8 cellular contexts compared by ENCODE assay signal in genomic region chr6:33289784-33290315, GRCh38. TPM values are rescaled to one million over a fixed set of nuclear protein-coding genes. Genes with fewer than 3 reads are reported as not detected.
DNase-seq lines count a peak whose midpoint lies in the region; ATAC-seq, FAIRE-seq and TF ChIP-seq lines count a peak whose summit lies in the region.

No MANE protein-coding gene starts in this region.

- no peak for FAIRE-seq in A549 (lab: Jason Lieb, UNC)

- no peak for TF ChIP-seq POLR2A in A549 (IDR thresholded peaks at IDR 0.05; ENCODE audit: low read length)

- CTCF ChIA-PET in A549 (lab: Yijun Ruan, JAX): interaction anchor here (1.0 to 5.8 kb wide), 3 partner anchors 8 to 11 kb away, joined by 3 to 44 read pairs (median 11); partner anchors contain the start of genes B3GALT4 and RGL2

- WGBS in A549 (ENCODE audit: missing lambda C conversion rate): 1% methylated on average over 14 of the region's 14 CpGs

- peak overlapping the region; percentile 80 for H3K9ac ChIP-seq in SU-DHL-6 (ENCODE audit: low read length)

- ATAC-seq in A549 (peak; percentile 37 to 50; a peak in 4 of 6 replicates), GM21526 (IDR thresholded peaks at IDR 0.05; ENCODE audit: low FRiP score, unreplicated experiment) (peak; percentile 3), foreskin keratinocyte (peak; percentile 3)

- H3K4me1 ChIP-seq in A549: peaks cover 13% of the 10 kb centered on the region; the same call in 2 of the 3 replicates
- no peaks in the 10 kb centered on the region for H3K4me1 ChIP-seq in foreskin keratinocyte

- TF ChIP-seq EP300 in A549 (IDR thresholded peaks at IDR 0.05): no peak

- peak overlapping the region; percentile 90 for H2AFZ ChIP-seq in SU-DHL-6 (ENCODE audit: low read depth, low read length, severe bottlenecking)

- H3F3A ChIP-seq in SU-DHL-6 (ENCODE audit: insufficient read depth): peaks cover 14% of the 10 kb centered on the region

- H3K9me2 ChIP-seq in SU-DHL-6 (replicated peaks; ENCODE audit: insufficient read depth, low read length): no peaks in the 10 kb centered on the region

- H3K36me3 ChIP-seq in SU-DHL-6 (ENCODE audit: low read length): peaks cover 13% of the 10 kb centered on the region

- POLR2A ChIA-PET in A549 (lab: Yijun Ruan, JAX): interaction anchor here (1.3 to 1.8 kb wide), 4 partner anchors 9 to 28 kb away, joined by 10 to 20 read pairs (median 13); partner anchors contain the start of genes B3GALT4, RGL2, RPS18 and VPS52

- DNase-seq in A549 (ENCODE audit: low read depth in 1 of 2, low spot score in 1 of 2) (no peak), foreskin keratinocyte (no peak), NCI-H2107 (lab: John Stamatoyannopoulos, UW) (no peak), COR-L47 (lab: John Stamatoyannopoulos, UW) (no peak)
- DNase-seq in effector CD8-positive, alpha-beta T cell (lab: John Stamatoyannopoulos, UW): no peak

- peak overlapping the region; percentile 91 for H3K4me2 ChIP-seq in A549
- peak overlapping the region; percentile 94 for H3K4me2 ChIP-seq in SU-DHL-6 (ENCODE audit: low read depth, low read length, poor library complexity, severe bottlenecking)

- TF ChIP-seq RAD21 in A549 (conservative IDR thresholded peaks at IDR 0.05 in 1 of 2, IDR thresholded peaks at IDR 0.05 in 1 of 2): no peak

- H3K79me2 ChIP-seq in SU-DHL-6 (ENCODE audit: insufficient read depth, low read length): peaks cover 46% of the 10 kb centered on the region

- H3K9me3 ChIP-seq in A549: no peaks in the 10 kb centered on the region
- H3K9me3 ChIP-seq in SU-DHL-6 (ENCODE audit: insufficient read depth, low read length): no peaks in the 10 kb centered on the region

- no peak for TF ChIP-seq CTCF in A549 (IDR thresholded peaks at IDR 0.05)
- no peak for TF ChIP-seq CTCF in SU-DHL-6 (IDR thresholded peaks at IDR 0.05; ENCODE audit: insufficient read depth, low read length, poor library complexity, severe bottlenecking)
- no peak for TF ChIP-seq CTCF in foreskin keratinocyte (conservative IDR thresholded peaks at IDR 0.05)

- peak overlapping the region; percentile 80 to 91 for H3K27ac ChIP-seq in A549
- peak overlapping the region; percentile 65 for H3K27ac ChIP-seq in SU-DHL-6 (ENCODE audit: low read depth, low read length)
- H3K27ac ChIP-seq in foreskin keratinocyte: peak overlapping the region; percentile 73
- H3K27ac ChIP-seq in skin epidermis: peak overlapping the region in 20 of 21 experiments; percentile 47 to 91 (median 81)

- H4K20me1 ChIP-seq in SU-DHL-6 (ENCODE audit: low read depth, low read length): no peaks in the 10 kb centered on the region

- peak overlapping the region; percentile 81 for H3K4me3 ChIP-seq in A549
- H3K4me3 ChIP-seq in SU-DHL-6 (ENCODE audit: insufficient read depth, low read length, poor library complexity, severe bottlenecking): peak overlapping the region; percentile 84
- peak overlapping the region; percentile 64 to 93 (median 78) for H3K4me3 ChIP-seq in skin epidermis

- H3K27me3 ChIP-seq in SU-DHL-6 (ENCODE audit: low read length) (no peaks in the 10 kb centered on the region), foreskin keratinocyte (no peaks in the 10 kb centered on the region)

TF ChIP-seq in A549, 52 proteins besides CTCF, POLR2A, EP300 and RAD21:
- TF ChIP-seq HEYL (CRISPR knock-in tag; IDR thresholded peaks at IDR 0.05): no peak
- TF ChIP-seq JUN (IDR thresholded peaks at IDR 0.05): 0 out of 5 replicates have a peak, but pooled peaks of 1 of the 2 experiments have one; percentile 2
- no peak for TF ChIP-seq CEBPB (IDR thresholded peaks at IDR 0.05)
- no peak for TF ChIP-seq BHLHE40 (IDR thresholded peaks at IDR 0.05; ENCODE audit: low read depth, low read length)

RNA-seq across cellular contexts. Expression of gene PFDN6, which starts 0.4 kb away (rescaled TPM):
- polyA plus RNA-seq in A549 (2011; rRNA removed): 61.2 and 84.6 TPM in 2 replicates
- polyA plus RNA-seq in A549 (2012; cell fraction: cytosol; rRNA removed): 69.9 and 83.4 TPM in 2 replicates
- 22.3 and 45.7 TPM in 2 replicates for polyA plus RNA-seq in A549 (2012; cell fraction: nucleus; rRNA removed)
- 117 to 138 TPM (median 120 TPM) in 3 replicates for polyA plus RNA-seq in A549 (2017; fragmentation: RNase III; extraction: RNeasy Plus Mini Kit Qiagen cat#74134 plus additional on column Dnase treatment)
- polyA minus RNA-seq in A549 (2011; rRNA and poly(A)+ RNA removed): 10.0 and 12.7 TPM in 2 replicates
- total RNA-seq in foreskin keratinocyte: 76.8 and 89.5 TPM in 2 replicates
- polyA plus RNA-seq in foreskin keratinocyte: 169 TPM in 2 replicates

RNA-seq across cellular contexts. Expression of gene WDR46, which starts 0.8 kb away (rescaled TPM):
- polyA plus RNA-seq in A549 (2011; rRNA removed) (35.1 TPM in 2 replicates), A549 (2017; fragmentation: RNase III; extraction: RNeasy Plus Mini Kit Qiagen cat#74134 plus additional on column Dnase treatment) (88.4 to 91.2 TPM (median 89.6 TPM) in 3 replicates), foreskin keratinocyte (73.1 and 79.0 TPM in 2 replicates)
- 59.0 and 62.6 TPM in 2 replicates for polyA plus RNA-seq in A549 (2012; cell fraction: cytosol; rRNA removed)
- 95.1 and 106 TPM in 2 replicates for polyA plus RNA-seq in A549 (2012; cell fraction: nucleus; rRNA removed)
- polyA minus RNA-seq in A549 (2011; rRNA and poly(A)+ RNA removed): 65.1 and 77.4 TPM in 2 replicates
- 65.7 and 83.3 TPM in 2 replicates for total RNA-seq in foreskin keratinocyte

RNA-seq across cellular contexts. Expression of gene RGL2, which starts 8.9 kb away (rescaled TPM):
- polyA plus RNA-seq in A549 (2011; rRNA removed) (11.6 and 12.9 TPM in 2 replicates), A549 (2017; fragmentation: RNase III; extraction: RNeasy Plus Mini Kit Qiagen cat#74134 plus additional on column Dnase treatment) (9.6 to 13.9 TPM (median 12.9 TPM) in 3 replicates), foreskin keratinocyte (23.1 and 24.4 TPM in 2 replicates)
- polyA plus RNA-seq in A549 (2012; cell fraction: cytosol; rRNA removed): 8.7 and 10.9 TPM in 2 replicates
- 47.0 and 55.1 TPM in 2 replicates for polyA plus RNA-seq in A549 (2012; cell fraction: nucleus; rRNA removed)
- 16.9 and 19.8 TPM in 2 replicates for polyA minus RNA-seq in A549 (2011; rRNA and poly(A)+ RNA removed)
- 30.4 and 31.0 TPM in 2 replicates for total RNA-seq in foreskin keratinocyte

RNA-seq across cellular contexts. Expression of gene B3GALT4, which starts 12.9 kb away (rescaled TPM):
- polyA plus RNA-seq in A549 (2011; rRNA removed) (0.54 and 0.74 TPM in 2 replicates), A549 (2017; fragmentation: RNase III; extraction: RNeasy Plus Mini Kit Qiagen cat#74134 plus additional on column Dnase treatment) (0.24 to 0.41 TPM (median 0.27 TPM) in 3 replicates), foreskin keratinocyte (1.0 and 1.4 TPM in 2 replicates)
- polyA plus RNA-seq in A549 (2012; cell fraction: cytosol; rRNA removed): 0.20 and 0.45 TPM in 2 replicates
- polyA plus RNA-seq in A549 (2012; cell fraction: nucleus; rRNA removed): 0.40 and 0.49 TPM in 2 replicates
- 2.0 and 2.7 TPM in 2 replicates for polyA minus RNA-seq in A549 (2011; rRNA and poly(A)+ RNA removed)
- total RNA-seq in foreskin keratinocyte: 1.1 and 1.3 TPM in 2 replicates

RNA-seq across cellular contexts. Expression of gene RPS18, which starts 18.0 kb away (rescaled TPM):
- 3,426 and 3,692 TPM in 2 replicates for polyA plus RNA-seq in A549 (2011; rRNA removed)
- 5,001 and 5,310 TPM in 2 replicates for polyA plus RNA-seq in A549 (2012; cell fraction: cytosol; rRNA removed)
- polyA plus RNA-seq in A549 (2012; cell fraction: nucleus; rRNA removed): 1,388 and 1,717 TPM in 2 replicates
- polyA plus RNA-seq in A549 (2017; fragmentation: RNase III; extraction: RNeasy Plus Mini Kit Qiagen cat#74134 plus additional on column Dnase treatment): 3,611 to 3,881 TPM (median 3,639 TPM) in 3 replicates
- polyA minus RNA-seq in A549 (2011; rRNA and poly(A)+ RNA removed): 851 and 1,281 TPM in 2 replicates
- 4,093 and 4,126 TPM in 2 replicates for total RNA-seq in foreskin keratinocyte
- 6,643 and 6,921 TPM in 2 replicates for polyA plus RNA-seq in foreskin keratinocyte
